ENCODE assay signal across 8 cellular contexts in the genomic region with DNA sequence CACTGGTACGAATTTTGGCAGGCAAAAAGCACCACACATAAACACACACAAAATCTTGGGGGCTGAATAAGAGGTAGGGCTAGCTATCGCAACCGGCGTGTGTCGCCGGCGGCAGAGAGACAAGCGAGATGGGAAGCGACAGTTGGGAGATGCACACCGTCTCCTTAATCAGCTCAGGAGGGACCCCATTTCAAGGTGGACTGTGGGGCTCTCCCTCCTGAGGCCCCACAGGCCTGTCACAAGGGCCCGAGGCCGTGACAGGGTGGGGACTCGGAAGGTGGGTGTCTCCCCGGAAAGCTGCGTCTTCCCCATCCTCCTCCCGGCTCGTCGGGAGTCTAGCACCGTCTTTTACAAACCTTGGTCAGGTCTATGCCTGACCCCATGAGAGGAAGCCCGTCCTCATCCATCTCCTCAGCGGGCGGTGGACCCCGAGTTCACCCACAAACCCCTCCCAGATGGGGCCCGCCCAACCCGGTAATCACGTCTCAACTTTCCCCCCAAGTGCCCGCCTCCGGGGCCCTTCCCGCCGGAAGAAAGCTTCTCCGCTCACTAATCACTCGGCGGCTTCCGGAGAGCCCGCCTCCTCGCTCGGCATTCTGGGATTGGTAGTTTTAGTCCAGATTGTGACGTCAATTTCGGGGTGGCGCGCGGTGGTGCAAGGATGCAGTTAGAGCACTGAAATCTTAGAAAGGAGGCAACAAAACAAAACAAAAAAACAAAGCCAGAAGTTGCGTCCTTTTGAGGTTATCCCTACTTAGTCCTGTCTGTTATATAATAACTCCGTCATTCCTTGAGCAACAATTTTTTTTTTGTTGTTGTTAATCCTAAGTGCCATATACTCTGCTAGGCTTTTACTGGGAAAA. TPM values are rescaled to one million over a fixed set of nuclear protein-coding genes. Genes with fewer than 3 reads are reported as not detected.
DNase-seq lines count a peak whose midpoint lies in the region; TF ChIP-seq lines count a peak whose summit lies in the region.

A gene with protein sequence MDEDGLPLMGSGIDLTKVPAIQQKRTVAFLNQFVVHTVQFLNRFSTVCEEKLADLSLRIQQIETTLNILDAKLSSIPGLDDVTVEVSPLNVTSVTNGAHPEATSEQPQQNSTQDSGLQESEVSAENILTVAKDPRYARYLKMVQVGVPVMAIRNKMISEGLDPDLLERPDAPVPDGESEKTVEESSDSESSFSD (minus strand): TSS at position 436 of the 863 bp plus-strand sequence. CDS start 29 bp downstream, at position 407.

- peaks cover 7% of the 10 kb centered on the region; the same call in 1 of the 2 replicates for H3F3A ChIP-seq in MM.1S (ENCODE audit: insufficient read depth, low read length)

- H3K79me2 ChIP-seq in MM.1S (ENCODE audit: low read length) = peaks cover 5% of the 10 kb centered on the region; the same call in 1 of the 2 replicates

- no peak for TF ChIP-seq CTCF in MM.1S (IDR thresholded peaks at IDR 0.05; ENCODE audit: low read length)
- TF ChIP-seq CTCF in fibroblast of the aortic adventitia (IDR thresholded peaks at IDR 0.05; ENCODE audit: insufficient read depth, low read length) = no peak
- no peak for TF ChIP-seq CTCF in nephron (IDR thresholded peaks at IDR 0.05; ENCODE audit: unreplicated experiment in 3 of 3)

- no peaks in the 10 kb centered on the region for H3K36me3 ChIP-seq in ES-I3 (ENCODE audit: insufficient read depth, low read length)
- no peaks in the 10 kb centered on the region for H3K36me3 ChIP-seq in HAP-1 (replicated peaks)
- H3K36me3 ChIP-seq in MM.1S (replicated peaks; ENCODE audit: insufficient read depth, low read length) = no peaks in the 10 kb centered on the region

- H3K4me3 ChIP-seq in HAP-1 (peak within 1 kb of the TSS; percentile 70), MM.1S (ENCODE audit: low read length) (peak within 1 kb of the TSS; percentile 91), fibroblast of the aortic adventitia (ENCODE audit: low read depth, low read length) (peak within 1 kb of the TSS; percentile 92)

- H3K27me3 ChIP-seq in HAP-1 (ENCODE audit: low read depth) (no peaks in the 10 kb centered on the region), MM.1S (replicated peaks; ENCODE audit: insufficient read depth, low read length) (no peaks in the 10 kb centered on the region)

- peaks cover 20% of the 10 kb centered on the region for H3K36me3 Mint-ChIP-seq in nephron (ENCODE audit: low read depth)
- peaks cover 21% of the 10 kb centered on the region for H3K36me3 Mint-ChIP-seq in stimulated activated naive CD8-positive, alpha-beta T cell treated with anti-CD3 and anti-CD28 coated beads, Interleukin-15, Interleukin-2, amounts not matched to agents 100 ng/mL and 50 ng/mL, for 24 hours (ENCODE audit: low read depth)

- DNase-seq in HAP-1 (ENCODE audit: low spot score in 2 of 2) (peak; percentile 86 to 95), MM.1S (peak; percentile 97), SIG-M5 (lab: John Stamatoyannopoulos, UW) (peak; percentile 74), activated gamma-delta T cell (lab: John Stamatoyannopoulos, UW) (peak; percentile 76), fibroblast of the aortic adventitia (ENCODE audit: low read depth) (peak; percentile 93)

- in situ Hi-C loops in HAP-1 (cut with MboI; ENCODE audit: low sequenced_read_pairs) = no loop called here

- H3K27ac Mint-ChIP-seq in nephron = peak within 1 kb of the TSS; percentile 79 to 87 (median 80)
- H3K27ac Mint-ChIP-seq in stimulated activated naive CD8-positive, alpha-beta T cell treated with anti-CD3 and anti-CD28 coated beads, Interleukin-15, Interleukin-2, amounts not matched to agents 100 ng/mL and 50 ng/mL, for 24 hours = peak within 1 kb of the TSS; percentile 100

- H3K4me3 Mint-ChIP-seq in nephron = peak within 1 kb of the TSS; percentile 89 to 96 (median 95)
- H3K4me3 Mint-ChIP-seq in stimulated activated naive CD8-positive, alpha-beta T cell treated with anti-CD3 and anti-CD28 coated beads, Interleukin-15, Interleukin-2, amounts not matched to agents 100 ng/mL and 50 ng/mL, for 24 hours = peak within 1 kb of the TSS; percentile 100

- H3K9me3 ChIP-seq in ES-I3 (ENCODE audit: control insufficient read depth, insufficient read depth, low read length) (no peaks in the 10 kb centered on the region), HAP-1 (no peaks in the 10 kb centered on the region), MM.1S (replicated peaks; ENCODE audit: insufficient read depth, low read length) (no peaks in the 10 kb centered on the region)

- no peaks in the 10 kb centered on the region for H4K20me1 ChIP-seq in MM.1S (ENCODE audit: insufficient read depth, low read length)

- peak within 1 kb of the TSS; percentile 96 for H2AFZ ChIP-seq in MM.1S (ENCODE audit: low read length)

- H3K4me2 ChIP-seq in MM.1S (ENCODE audit: low read depth, low read length) = peak within 1 kb of the TSS; percentile 80

- H3K4me1 ChIP-seq in ES-I3 (ENCODE audit: insufficient read depth, low read length) (no peaks in the 10 kb centered on the region), HAP-1 (no peaks in the 10 kb centered on the region), MM.1S (ENCODE audit: low read length) (no peaks in the 10 kb centered on the region)

- peaks cover 14% of the 10 kb centered on the region for H3K4me1 Mint-ChIP-seq in nephron
- peaks cover 51% of the 10 kb centered on the region for H3K4me1 Mint-ChIP-seq in stimulated activated naive CD8-positive, alpha-beta T cell treated with anti-CD3 and anti-CD28 coated beads, Interleukin-15, Interleukin-2, amounts not matched to agents 100 ng/mL and 50 ng/mL, for 24 hours (ENCODE audit: low read depth)

- H3K27ac ChIP-seq in MM.1S (ENCODE audit: low read length) = peak within 1 kb of the TSS; percentile 56; the same call in 1 of the 2 replicates

- no peaks in the 10 kb centered on the region for H3K27me3 Mint-ChIP-seq in nephron (ENCODE audit: low read depth)
- no peaks in the 10 kb centered on the region for H3K27me3 Mint-ChIP-seq in stimulated activated naive CD8-positive, alpha-beta T cell treated with anti-CD3 and anti-CD28 coated beads, Interleukin-15, Interleukin-2, amounts not matched to agents 100 ng/mL and 50 ng/mL, for 24 hours

- H3K9ac ChIP-seq in ES-I3 (ENCODE audit: low read depth, low read length) (peak within 1 kb of the TSS; percentile 64), MM.1S (ENCODE audit: low read length) (peak within 1 kb of the TSS; percentile 78)

- no peaks in the 10 kb centered on the region for H3K9me3 Mint-ChIP-seq in nephron
- H3K9me3 Mint-ChIP-seq in stimulated activated naive CD8-positive, alpha-beta T cell treated with anti-CD3 and anti-CD28 coated beads, Interleukin-15, Interleukin-2, amounts not matched to agents 100 ng/mL and 50 ng/mL, for 24 hours = no peaks in the 10 kb centered on the region

- no peaks in the 10 kb centered on the region for H3K9me2 ChIP-seq in MM.1S (replicated peaks; ENCODE audit: insufficient read depth, low read length)

RNA-seq across cellular contexts. Expression of the gene that starts here (rescaled TPM):
- 58.5 and 141 TPM in 2 replicates for total RNA-seq in fibroblast of the aortic adventitia (ENCODE audit: low replicate concordance)

Comparison
In these comparisons a context has a peak if more than half of its experiments do, and no peak if none do; other contexts are left out.
1. Peak in every context shown above with its lines: DNase-seq, H3K4me3 ChIP-seq and H3K27ac ChIP-seq.